Comparison of ENCODE assay signal across 24 cellular contexts in the genomic region with DNA sequence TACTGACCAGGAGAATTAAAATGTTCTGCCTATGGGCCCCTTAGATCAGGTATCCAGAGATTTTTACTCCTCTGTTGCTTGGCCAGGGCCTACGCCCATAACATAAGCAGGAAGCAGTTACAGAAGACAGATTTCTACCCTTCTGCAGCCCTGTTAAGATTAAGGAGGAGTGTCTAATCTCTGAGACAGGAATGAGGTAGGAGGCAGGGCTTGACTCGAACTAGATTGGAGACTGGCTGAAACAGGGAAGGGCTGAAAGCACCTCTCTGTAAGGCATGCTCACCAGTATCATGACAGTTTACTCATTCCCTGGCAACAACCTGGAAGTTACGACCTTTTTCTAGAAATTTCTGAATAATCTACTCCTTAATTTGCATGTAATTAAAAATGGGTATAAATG. TPM values are rescaled to one million over a fixed set of nuclear protein-coding genes. Genes with fewer than 3 reads are reported as not detected.
"Had no signal": no experiment of that assay in that cellular context is flagged by ENCODE, and none has a peak within 500 bp of the region (broad histone marks: within the 10 kb centered on the region; RNA-seq: fewer than 3 reads in every experiment).

No MANE protein-coding gene starts in this region.

- DNase-seq: activated CD4-positive, alpha-beta T cell treated with anti-CD3 and anti-CD28 coated beads, Interleukin-2, amount 50 U/mL, for 4 hours; activated T-cell treated with anti-CD3 and anti-CD28 coated beads for 4 hours; amygdala; foreskin fibroblast; glutamatergic neuron; hippocampal formation; midbrain; psoas muscle; right cardiac atrium; stimulated activated naive CD8-positive, alpha-beta T cell treated with anti-CD3 and anti-CD28 coated beads, Interleukin-15, amount 100 ng/mL, for 72 hours; T-helper 1 cell; T1000; upper lobe of left lung; WERI-Rb-1 had no signal

- H3K27ac Mint-ChIP-seq: activated naive CD8-positive, alpha-beta T cell; activated T-helper 1 cell treated with anti-CD3 and anti-CD28 coated beads, Interleukin-12 subunit alpha, Interleukin-12 subunit beta, Interleukin-2, Interleukin-4 antibody, amounts not matched to agents 30 ng/mL and 10 ng/mL and 1 ng/mL, durations not matched to agents 14 hours and 24 hours and 36 hours; stimulated activated naive CD8-positive, alpha-beta T cell treated with anti-CD3 and anti-CD28 coated beads, Interleukin-15, amount 100 ng/mL, for 72 hours had no signal

- H3K4me3 Mint-ChIP-seq: activated naive CD8-positive, alpha-beta T cell; activated T-helper 1 cell treated with anti-CD3 and anti-CD28 coated beads, Interleukin-12 subunit alpha, Interleukin-12 subunit beta, Interleukin-2, Interleukin-4 antibody, amounts not matched to agents 30 ng/mL and 10 ng/mL and 1 ng/mL, durations not matched to agents 14 hours and 24 hours and 36 hours; stimulated activated naive CD8-positive, alpha-beta T cell treated with anti-CD3 and anti-CD28 coated beads, Interleukin-15, amount 100 ng/mL, for 72 hours had no signal

- H3K4me1 Mint-ChIP-seq: stimulated activated naive CD8-positive, alpha-beta T cell treated with anti-CD3 and anti-CD28 coated beads, Interleukin-15, amount 100 ng/mL, for 72 hours had no signal

- H3K9me3 Mint-ChIP-seq: activated T-helper 1 cell treated with anti-CD3 and anti-CD28 coated beads, Interleukin-12 subunit alpha, Interleukin-12 subunit beta, Interleukin-2, Interleukin-4 antibody, amounts not matched to agents 30 ng/mL and 10 ng/mL and 1 ng/mL, durations not matched to agents 14 hours and 24 hours and 36 hours; stimulated activated naive CD8-positive, alpha-beta T cell treated with anti-CD3 and anti-CD28 coated beads, Interleukin-15, amount 100 ng/mL, for 72 hours had no signal

- ATAC-seq: left lobe of liver; psoas muscle; right cardiac atrium; SK-N-SH treated with all-trans-retinoic acid at 6 μM for 48 hours; stimulated activated naive CD8-positive, alpha-beta T cell treated with anti-CD3 and anti-CD28 coated beads, Interleukin-15, amount 100 ng/mL, for 72 hours had no signal

- H3K36me3 Mint-ChIP-seq: activated naive CD8-positive, alpha-beta T cell had no signal

RNA-seq across cellular contexts. Expression of gene PLA2G4D, which starts 16.7 kb away (rescaled TPM):
- total RNA-seq: activated T-helper 1 cell treated with anti-CD3 and anti-CD28 coated beads, Interleukin-12 subunit alpha, Interleukin-12 subunit beta, Interleukin-2, Interleukin-4 antibody, amounts not matched to agents 30 ng/mL and 10 ng/mL and 1 ng/mL, durations not matched to agents 14 hours and 24 hours and 36 hours; dermis microvascular lymphatic vessel endothelial cell; left lobe of liver; lung microvascular endothelial cell; myocyte; osteoblast; psoas muscle; right cardiac atrium; skeletal muscle tissue; temporal lobe; upper lobe of left lung had no signal

RNA-seq across cellular contexts. Expression of gene PLA2G4E, which starts 56.8 kb away (rescaled TPM):
- total RNA-seq: activated T-helper 1 cell treated with anti-CD3 and anti-CD28 coated beads, Interleukin-12 subunit alpha, Interleukin-12 subunit beta, Interleukin-2, Interleukin-4 antibody, amounts not matched to agents 30 ng/mL and 10 ng/mL and 1 ng/mL, durations not matched to agents 14 hours and 24 hours and 36 hours; dermis microvascular lymphatic vessel endothelial cell; left lobe of liver; lung microvascular endothelial cell; myocyte; osteoblast; temporal lobe had no signal
